8 cellular contexts compared by ENCODE assay signal in the genomic region with DNA sequence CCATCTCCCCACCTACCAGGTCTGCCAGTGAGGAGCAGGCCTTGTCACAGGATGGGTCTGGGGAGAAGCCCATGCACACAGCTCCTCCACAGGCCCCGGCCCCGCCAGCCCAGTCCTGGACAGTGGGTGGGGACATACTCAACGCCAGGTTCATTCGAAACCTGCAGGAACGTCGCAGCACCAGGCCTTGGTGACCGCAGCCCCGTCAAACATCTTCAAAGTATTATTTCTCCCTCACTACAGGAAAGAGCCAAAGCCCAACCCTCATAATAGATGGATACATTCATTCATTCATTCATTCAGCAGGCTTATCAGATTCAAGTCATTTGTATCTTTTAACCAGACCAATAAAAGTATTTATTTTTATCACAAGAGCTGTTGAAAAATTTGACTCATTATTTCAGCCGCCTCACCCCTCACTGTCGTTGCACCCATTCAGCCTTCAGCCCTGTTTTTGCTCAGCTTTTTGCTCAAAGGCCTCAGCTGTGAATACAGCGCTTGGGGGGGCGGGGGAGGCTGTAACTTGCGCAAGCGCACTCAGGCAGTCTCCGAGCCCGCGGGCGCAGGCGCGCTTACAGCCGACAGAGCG. TPM values are rescaled to one million over a fixed set of nuclear protein-coding genes. Genes with fewer than 3 reads are reported as not detected.
A peak's percentile ranks its signal among the peaks of the same experiment; 100 is the strongest.
DNase-seq lines count a peak whose midpoint lies in the region; ATAC-seq and TF ChIP-seq lines count a peak whose summit lies in the region.

No MANE protein-coding gene starts in this region.

- H3K4me1 Mint-ChIP-seq in activated CD4-positive, alpha-beta T cell treated with anti-CD3 and anti-CD28 coated beads, Interleukin-2, amount 10 ng/mL, durations not matched to agents 7 days and 5 days, result peaks cover 35% of the 10 kb centered on the region
- peaks cover 34 to 47% (median 34%) of the 10 kb centered on the region in 3 donors for H3K4me1 Mint-ChIP-seq in naive B cell

- POLR2A ChIA-PET in activated CD4-positive, alpha-beta T cell treated with anti-CD3 and anti-CD28 coated beads, Interleukin-2, amount 10 ng/mL, durations not matched to agents 7 days and 5 days (lab: Charles Lee), result interaction anchor here (0.5 kb wide), 1 partner anchor 90 kb away, joined by 3 read pairs; the partner anchor contains the start of gene PRR3

- peak overlapping the region; percentile 94 for H3K27ac Mint-ChIP-seq in activated CD4-positive, alpha-beta T cell treated with anti-CD3 and anti-CD28 coated beads, Interleukin-2, amount 10 ng/mL, durations not matched to agents 7 days and 5 days
- peak overlapping the region; percentile 75 to 94 (median 87) for H3K27ac Mint-ChIP-seq in naive B cell

- no peaks in the 10 kb centered on the region for H3K9me3 ChIP-seq in DND-41 (ENCODE audit: insufficient read depth, low read length, severe bottlenecking)
- H3K9me3 ChIP-seq in suprapubic skin, result no peaks in the 10 kb centered on the region

- CTCF ChIA-PET in activated CD4-positive, alpha-beta T cell treated with anti-CD3 and anti-CD28 coated beads, Interleukin-2, amount 10 ng/mL, durations not matched to agents 7 days and 5 days (lab: Charles Lee), result interaction anchor here (0.7 kb wide), 1 partner anchor 84 kb away, joined by 3 read pairs; no protein-coding TSS in a partner anchor

- peaks cover 9% of the 10 kb centered on the region; the same call in 1 of the 2 replicates for H4K20me1 ChIP-seq in DND-41 (ENCODE audit: insufficient read depth, low read length)

- H3K4me3 Mint-ChIP-seq in activated CD4-positive, alpha-beta T cell treated with anti-CD3 and anti-CD28 coated beads, Interleukin-2, amount 10 ng/mL, durations not matched to agents 7 days and 5 days, result peak overlapping the region; percentile 85
- peak overlapping the region; percentile 83 to 95 (median 90) for H3K4me3 Mint-ChIP-seq in naive B cell

- DNase-seq in DND-41 (no peak), epithelial cell of esophagus (ENCODE audit: low read depth) (no peak), naive B cell (no peak), suprapubic skin (ENCODE audit: low spot score in 2 of 2) (peak in 1 of 2 donors; percentile 93), NCI-H345 treated with DMSO at 0.1 percent for 48 hours (lab: John Stamatoyannopoulos, UW; ENCODE audit: unreplicated experiment) (no peak)
- peak; percentile 94 for DNase-seq in activated CD4-positive, alpha-beta T cell treated with anti-CD3 and anti-CD28 coated beads, Interleukin-2, amount 10 ng/mL, durations not matched to agents 7 days and 5 days

- peak overlapping the region; percentile 68 for H3K4me2 ChIP-seq in DND-41 (ENCODE audit: insufficient read depth, low read length)

- ATAC-seq in DND-41 (ENCODE audit: insufficient read depth, low read depth) (peak; percentile 78; the same call in 2 of the 3 replicates), HG03571 (IDR thresholded peaks at IDR 0.05; ENCODE audit: unreplicated experiment) (peak; percentile 39), naive B cell (ENCODE audit: low read depth in 2 of 2) (no peak), esophagus mucosa (no peak)

- no peak for TF ChIP-seq POLR2A in suprapubic skin (IDR thresholded peaks at IDR 0.05)

- H3K9me3 Mint-ChIP-seq in activated CD4-positive, alpha-beta T cell treated with anti-CD3 and anti-CD28 coated beads, Interleukin-2, amount 10 ng/mL, durations not matched to agents 7 days and 5 days, result no peaks in the 10 kb centered on the region
- H3K9me3 Mint-ChIP-seq in naive B cell, result no peaks in the 10 kb centered on the region

- WGBS in suprapubic skin, result 14% methylated on average over 22 of the region's 22 CpGs

- peak overlapping the region; percentile 96 for H3K9ac ChIP-seq in DND-41 (ENCODE audit: low read depth, low read length)

- peaks cover 32% of the 10 kb centered on the region for H3K4me1 ChIP-seq in DND-41 (ENCODE audit: insufficient read depth, low read length)
- H3K4me1 ChIP-seq in suprapubic skin, result peaks cover 22% of the 10 kb centered on the region

- H3K36me3 ChIP-seq in DND-41 (ENCODE audit: insufficient read depth, low read length) (peaks cover 59% of the 10 kb centered on the region), suprapubic skin (peaks cover 44% of the 10 kb centered on the region)

- H3K79me2 ChIP-seq in DND-41 (ENCODE audit: insufficient read depth, low read length), result peaks cover 62% of the 10 kb centered on the region

- TF ChIP-seq CTCF in DND-41 (IDR thresholded peaks at IDR 0.05; ENCODE audit: borderline replicate concordance, extremely low read depth, low read length, poor library complexity, severe bottlenecking) (no peak), epithelial cell of esophagus (IDR thresholded peaks at IDR 0.05; ENCODE audit: insufficient read depth, low read depth, low read length, missing control alignments) (no peak), suprapubic skin (IDR thresholded peaks at IDR 0.05) (no peak)

- H3K4me3 ChIP-seq in DND-41 (ENCODE audit: low read depth in 1 of 2, low read length in 2 of 2), result peak overlapping the region; percentile 4 to 98; a peak in 3 of 4 replicates
- peak overlapping the region; percentile 71 for H3K4me3 ChIP-seq in epithelial cell of esophagus (ENCODE audit: low read length)
- peak overlapping the region; percentile 96 for H3K4me3 ChIP-seq in suprapubic skin

- no peak for TF ChIP-seq EP300 in suprapubic skin (IDR thresholded peaks at IDR 0.05)

- H2AFZ ChIP-seq in DND-41 (ENCODE audit: low read depth, low read length), result peak overlapping the region; percentile 28; the same call in 1 of the 2 replicates

- H3K27me3 Mint-ChIP-seq in activated CD4-positive, alpha-beta T cell treated with anti-CD3 and anti-CD28 coated beads, Interleukin-2, amount 10 ng/mL, durations not matched to agents 7 days and 5 days, result no peaks in the 10 kb centered on the region
- H3K27me3 Mint-ChIP-seq in naive B cell, result no peaks in the 10 kb centered on the region

- peak overlapping the region; percentile 19 for H3K27ac ChIP-seq in DND-41 (ENCODE audit: low read length)
- H3K27ac ChIP-seq in suprapubic skin, result peak overlapping the region; percentile 94

- H3K36me3 Mint-ChIP-seq in activated CD4-positive, alpha-beta T cell treated with anti-CD3 and anti-CD28 coated beads, Interleukin-2, amount 10 ng/mL, durations not matched to agents 7 days and 5 days (ENCODE audit: low read depth), result peaks cover 13% of the 10 kb centered on the region
- H3K36me3 Mint-ChIP-seq in naive B cell, result no peaks in the 10 kb centered on the region

- no peaks in the 10 kb centered on the region for H3K27me3 ChIP-seq in DND-41 (ENCODE audit: insufficient read depth, low read length, poor library complexity)
- H3K27me3 ChIP-seq in suprapubic skin, result no peaks in the 10 kb centered on the region

RNA-seq across cellular contexts. Expression of gene C6orf136, which starts 0.4 kb away (rescaled TPM):
- total RNA-seq in activated CD4-positive, alpha-beta T cell treated with anti-CD3 and anti-CD28 coated beads, Interleukin-2, amount 10 ng/mL, durations not matched to agents 7 days and 5 days, result 10 to 100 TPM; 23.2 to 23.9 TPM
- 10 to 100 TPM in 4 of 6 donors, 1 to 10 TPM in 2; 8.1 to 15.5 (median 12.2) TPM for polyA plus RNA-seq in naive B cell (ENCODE audit: low read depth in 6 of 6)
- total RNA-seq in suprapubic skin (10 to 100 TPM in 3 of 4 donors, 1 to 10 TPM in 1; 10.0 to 31.3 (median 15.5) TPM), esophagus mucosa (10.0 TPM)

RNA-seq across cellular contexts. Expression of gene ATAT1, which starts 19.9 kb away (rescaled TPM):
- total RNA-seq in activated CD4-positive, alpha-beta T cell treated with anti-CD3 and anti-CD28 coated beads, Interleukin-2, amount 10 ng/mL, durations not matched to agents 7 days and 5 days, result 1 to 10 TPM; 8.3 to 9.7 TPM
- 1 to 10 TPM in 5 of 6 donors, under 1 TPM in 1; 0.79 to 4.1 (median 2.0) TPM for polyA plus RNA-seq in naive B cell (ENCODE audit: low read depth in 6 of 6)
- total RNA-seq in suprapubic skin (10 to 100 TPM in 1 of 4 donors, 1 to 10 TPM in 3; 4.7 to 24.0 (median 7.9) TPM), esophagus mucosa (4.6 TPM)

RNA-seq across cellular contexts. Expression of gene DHX16, which starts 26.3 kb away (rescaled TPM):
- 10 to 100 TPM; 40.4 to 40.7 TPM for total RNA-seq in activated CD4-positive, alpha-beta T cell treated with anti-CD3 and anti-CD28 coated beads, Interleukin-2, amount 10 ng/mL, durations not matched to agents 7 days and 5 days
- polyA plus RNA-seq in naive B cell (ENCODE audit: low read depth in 6 of 6), result 10 to 100 TPM in 5 of 6 donors, 1 to 10 TPM in 1; 4.2 to 27.0 (median 16.1) TPM
- total RNA-seq in suprapubic skin (10 to 100 TPM; 24.3 to 48.5 (median 33.7) TPM), esophagus mucosa (17.8 TPM)

RNA-seq across cellular contexts. Expression of gene MRPS18B, which starts 28.9 kb away (rescaled TPM):
- 10 to 100 TPM; 41.4 to 44.4 TPM for total RNA-seq in activated CD4-positive, alpha-beta T cell treated with anti-CD3 and anti-CD28 coated beads, Interleukin-2, amount 10 ng/mL, durations not matched to agents 7 days and 5 days
- polyA plus RNA-seq in naive B cell (ENCODE audit: low read depth in 6 of 6), result 100 to 1,000 TPM; 101 to 221 (median 142) TPM
- total RNA-seq in suprapubic skin (10 to 100 TPM; 48.1 to 85.7 (median 62.4) TPM), esophagus mucosa (48.2 TPM)

RNA-seq across cellular contexts. Expression of gene PPP1R10, which starts 29.5 kb away (rescaled TPM):
- total RNA-seq in activated CD4-positive, alpha-beta T cell treated with anti-CD3 and anti-CD28 coated beads, Interleukin-2, amount 10 ng/mL, durations not matched to agents 7 days and 5 days, result 100 to 1,000 TPM in 1 of 2 experiments, 10 to 100 TPM in 1; 99.1 to 117 TPM
- polyA plus RNA-seq in naive B cell (ENCODE audit: low read depth in 6 of 6), result 10 to 100 TPM in 5 of 6 donors, 1 to 10 TPM in 1; 7.8 to 27.9 (median 25.9) TPM
- 10 to 100 TPM; 27.2 to 68.2 (median 46.7) TPM for total RNA-seq in suprapubic skin
- total RNA-seq in esophagus mucosa, result 30.0 TPM

Comparison
In these comparisons a context has a peak if more than half of its experiments do, and no peak if none do; other contexts are left out.
1. ATAC-seq: peak in DND-41 (single experiment) and HG03571 (single experiment); none in naive B cell (0 of 2) and esophagus mucosa (single experiment).
2. Peak in every context shown above with its lines, with median percentiles within 50 percentile points of each other: H3K4me3 ChIP-seq.